8 cellular contexts compared by ENCODE assay signal in genomic region chr10:110600487-110601101, GRCh38. TPM values are rescaled to one million over a fixed set of nuclear protein-coding genes. Genes with fewer than 3 reads are reported as not detected.
DNase-seq lines count a peak whose midpoint lies in the region; ATAC-seq, FAIRE-seq and TF ChIP-seq lines count a peak whose summit lies in the region.

No MANE protein-coding gene starts in this region.

- intact Hi-C loops in Calu3 (cut with micrococcal nuclease; ENCODE audit: unreplicated experiment) = loop anchor here (1.0 kb wide), 1 partner anchor 294 kb away; no protein-coding TSS in a partner anchor
- intact Hi-C loops in spleen (cut with DNase I; ENCODE audit: low total_unique reads) = no loop called here

- FAIRE-seq in TTC549 (lab: Jason Lieb, UNC) = peak; percentile 92

- H3K4me3 ChIP-seq in spleen = no peak overlapping the region

- H3K9me3 Mint-ChIP-seq in Calu3 (ENCODE audit: low read depth, unreplicated experiment) = no peaks in the 10 kb centered on the region

- H3K36me3 ChIP-seq in spleen = peaks cover 11 to 100% (median 69%) of the 10 kb centered on the region in 6 donors

- WGBS in spleen, 5 donors = 66 to 91% (median 81%) methylated on average over 2 of the region's 2 CpGs

- no peaks in the 10 kb centered on the region for H3K27me3 Mint-ChIP-seq in Calu3 (ENCODE audit: unreplicated experiment)

- TF ChIP-seq CTCF in Calu3 (IDR thresholded peaks at IDR 0.05; ENCODE audit: unreplicated experiment) = no peak
- TF ChIP-seq CTCF in spleen (IDR thresholded peaks at IDR 0.05 in 8 of 11, conservative IDR thresholded peaks at IDR 0.05 in 3 of 11) = peak in 7 of 11 experiments; percentile 35 to 64 (median 49)

- CTCF ChIA-PET in Calu3 (lab: Charles Lee) = interaction anchor here (0.6 to 1.2 kb wide), 5 partner anchors 19 to 295 kb away, joined by 4 to 6 read pairs (median 4); no protein-coding TSS in a partner anchor

- H3K4me1 ChIP-seq in spleen = peaks cover 0 to 10% (median 0%) of the 10 kb centered on the region in 6 donors

- BruUV-seq in Calu3 (replicated peaks; lab: Mats Ljungman, UMichigan) = no TSS peak

- H3K9me3 ChIP-seq in spleen = no peaks in the 10 kb centered on the region

- no peak overlapping the region for H3K27ac ChIP-seq in spleen

- ATAC-seq in GM18873 (IDR thresholded peaks at IDR 0.05; ENCODE audit: low FRiP score, unreplicated experiment) = peak; percentile 47

- no peak overlapping the region for H3K4me3 Mint-ChIP-seq in Calu3 (ENCODE audit: low read depth, unreplicated experiment)

- no peak for TF ChIP-seq POLR2A in spleen (IDR thresholded peaks at IDR 0.05)

- H3K27ac Mint-ChIP-seq in Calu3 (ENCODE audit: unreplicated experiment) = no peak overlapping the region

- no peaks in the 10 kb centered on the region for H3K4me1 Mint-ChIP-seq in Calu3 (ENCODE audit: low read depth, unreplicated experiment)

- DNase-seq in Calu3 = peak; percentile 46
- peak; percentile 69 for DNase-seq in LoVo (ENCODE audit: low spot score)
- DNase-seq in germinal center (ENCODE audit: low spot score) = peak; percentile 35
- no peak for DNase-seq in spleen
- no peak for DNase-seq in UCSD-AML1 (lab: John Stamatoyannopoulos, UW; ENCODE audit: unreplicated experiment)
- no peak for DNase-seq in NK-92 (lab: John Stamatoyannopoulos, UW; ENCODE audit: unreplicated experiment)

- H3K36me3 Mint-ChIP-seq in Calu3 (ENCODE audit: insufficient read depth, unreplicated experiment) = peaks cover 9% of the 10 kb centered on the region

- H3K27me3 ChIP-seq in spleen (replicated peaks in 1 of 7) = no peaks in the 10 kb centered on the region

RNA-seq across cellular contexts. Expression of gene SMC3, which starts 33.1 kb away (rescaled TPM):
- total RNA-seq in Calu3 (2022) = 26.3 and 31.3 TPM in 2 replicates
- total RNA-seq in spleen = 10 to 100 TPM; 32.4 to 41.2 (median 35.0) TPM
- 10 to 100 TPM; 10.4 to 16.7 (median 13.9) TPM for polyA plus RNA-seq in spleen

RNA-seq across cellular contexts. Expression of gene RBM20, which starts 43.5 kb away (rescaled TPM):
- total RNA-seq in Calu3 (2022) (0.07 TPM in 1 of 2 replicates, not detected in the other), spleen (under 1 TPM in 6 of 7 donors, not detected in 1; 0.07 to 0.72 (median 0.42) TPM)
- under 1 TPM; 0.04 to 0.45 (median 0.09) TPM for polyA plus RNA-seq in spleen

Comparison
In these comparisons a context has a peak if more than half of its experiments do, and no peak if none do; other contexts are left out.
1. DNase-seq: peak in Calu3 (single experiment), LoVo (single experiment) and germinal center (single experiment); none in spleen (single experiment), UCSD-AML1 (single experiment) and NK-92 (single experiment).